Comparison of ENCODE assay signal across 29 cellular contexts in the genomic region with DNA sequence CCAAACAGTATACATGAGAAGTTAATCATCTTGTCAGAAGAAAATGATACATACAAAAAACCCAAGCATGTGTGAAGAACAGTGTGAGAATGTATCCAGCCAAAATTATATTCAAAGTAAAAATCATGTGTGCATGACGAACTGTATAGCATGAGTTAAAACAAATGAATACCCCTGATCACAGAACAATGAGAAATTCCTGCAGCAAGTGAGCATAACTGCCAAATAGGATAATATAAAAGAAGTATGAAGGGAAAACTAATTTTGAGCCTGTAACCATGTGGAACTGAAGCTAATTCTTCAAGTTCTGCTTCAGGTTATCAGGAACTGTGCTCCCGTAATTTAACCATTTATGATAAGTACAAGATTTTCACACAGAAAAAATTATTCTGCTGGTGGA.
"Had no signal": no experiment of that assay in that cellular context is flagged by ENCODE, and none has a peak within 500 bp of the region (broad histone marks: within the 10 kb centered on the region; RNA-seq: fewer than 3 reads in every experiment).

No MANE protein-coding gene starts in this region.

- DNase-seq: activated CD4-positive, alpha-beta memory T cell treated with anti-CD3 and anti-CD28 coated beads, Interleukin-2, amount 10 ng/mL, durations not matched to agents 7 days and 5 days; activated CD4-positive, alpha-beta T cell treated with anti-CD3 and anti-CD28 coated beads for 1 hour; activated CD4-positive, alpha-beta T cell treated with anti-CD3 and anti-CD28 coated beads for 48 hours; activated CD4-positive, CD25-positive, alpha-beta regulatory T cell; activated CD8-positive, alpha-beta memory T cell treated with anti-CD3 and anti-CD28 coated beads for 24 hours; activated CD8-positive, alpha-beta memory T cell treated with anti-CD3 and anti-CD28 coated beads, Interleukin-2, amount 10 ng/mL, durations not matched to agents 7 days and 5 days; activated CD8-positive, alpha-beta memory T cell treated with anti-CD3 and anti-CD28 coated beads, Interleukin-2, amount 50 U/mL, for 48 hours; activated effector memory CD4-positive, alpha-beta T cell treated with Interleukin-2 at 50 U/mL for 16 hours; activated naive CD4-positive, alpha-beta T cell treated with anti-CD3 and anti-CD28 coated beads, Interleukin-2, amount 10 ng/mL, durations not matched to agents 7 days and 5 days; activated naive CD8-positive, alpha-beta T cell treated with anti-CD3 and anti-CD28 coated beads, Interleukin-2, amount 50 U/mL, for 24 hours; activated T-cell treated with anti-CD3 and anti-CD28 coated beads, Interleukin-2, amount 50 U/mL, for 48 hours; anterior cingulate cortex; caudate nucleus; cerebellar nuclear complex; NCI-H1105 treated with DMSO at 0.1 percent for 48 hours; NCI-H1436; NCI-H1694; NCI-H1930; NCI-H345; NCI-H524 treated with DMSO at 0.1 percent for 48 hours; NCI-H748 treated with DMSO at 0.1 percent for 48 hours; NK-92 treated with Interleukin-12 subunit alpha and Interleukin-12 subunit beta, amount 100 ng/mL, for 24 hours; OCI-M1; Right ventricle myocardium superior; SW 1271; T-helper 1 cell; T-helper 2 cell; T-helper 9 cell; WERI-Rb-1 had no signal

- H3K27ac ChIP-seq: WERI-Rb-1 had no signal

- H3K36me3 ChIP-seq: WERI-Rb-1 had no signal

- ATAC-seq: activated CD8-positive, alpha-beta memory T cell treated with anti-CD3 and anti-CD28 coated beads, Interleukin-2, amount 10 ng/mL, durations not matched to agents 7 days and 5 days; activated naive CD8-positive, alpha-beta T cell treated with anti-CD3 and anti-CD28 coated beads, Interleukin-2, amount 50 U/mL, for 24 hours had no signal
